ENCODE assay signal across 19 cellular contexts in genomic region chr4:178271386-178271785, GRCh38.
DNase-seq lines count a peak whose midpoint lies in the region; ATAC-seq, FAIRE-seq and TF ChIP-seq lines count a peak whose summit lies in the region.
"Had no signal": no experiment of that assay in that cellular context is flagged by ENCODE, and none has a peak within 500 bp of the region (broad histone marks: within the 10 kb centered on the region; RNA-seq: fewer than 3 reads in every experiment).

No MANE protein-coding gene starts in this region.

- no peak for TF ChIP-seq CTCF in H9 (conservative IDR thresholded peaks at IDR 0.05)
- no peak for TF ChIP-seq CTCF in HepG2 (CRISPR knock-in tag; IDR thresholded peaks at IDR 0.05)

- no peak overlapping the region for H2AFZ ChIP-seq in H9 (ENCODE audit: low read length)
- no peak overlapping the region for H2AFZ ChIP-seq in HepG2 (ENCODE audit: low read length)

- H2BK5ac ChIP-seq in H9 (ENCODE audit: insufficient read length, low read length): no peak overlapping the region

- H4K5ac ChIP-seq in H9 (ENCODE audit: insufficient read length, low read depth, low read length): no peak overlapping the region

- no peak overlapping the region for H4K91ac ChIP-seq in H9 (ENCODE audit: insufficient read length, low read depth, low read length)

- CTCF ChIA-PET in HepG2 (lab: Yijun Ruan, JAX; ENCODE audit: low intra/inter-chr PET ratio, low total read pairs): no interaction called here
- CTCF ChIA-PET in activated CD4-positive, alpha-beta memory T cell treated with anti-CD3 and anti-CD28 coated beads, Interleukin-2, amount 10 ng/mL, durations not matched to agents 7 days and 5 days (lab: Charles Lee): no interaction called here

- no peak overlapping the region for H3K23ac ChIP-seq in H9 (ENCODE audit: insufficient read length, low read depth, low read length)

- no peaks in the 10 kb centered on the region for H3K23me2 ChIP-seq in H9 (ENCODE audit: insufficient read length, low read depth, low read length, poor library complexity, severe bottlenecking)

- H3K56ac ChIP-seq in H9 (ENCODE audit: insufficient read length, low read depth, low read length): no peak overlapping the region

- H2BK20ac ChIP-seq in H9 (ENCODE audit: low read depth, low read length, poor library complexity, severe bottlenecking): no peak overlapping the region

- no peak overlapping the region for H3K4me3 Mint-ChIP-seq in H9
- no peak overlapping the region for H3K4me3 Mint-ChIP-seq in activated CD4-positive, alpha-beta memory T cell treated with anti-CD3 and anti-CD28 coated beads, Interleukin-2, amount 10 ng/mL, durations not matched to agents 7 days and 5 days
- H3K4me3 Mint-ChIP-seq: CD4-positive, CD25-positive, alpha-beta regulatory T cell; CD8-positive, alpha-beta memory T cell had no signal

- no peak overlapping the region for H3K14ac ChIP-seq in H9 (ENCODE audit: insufficient read depth, low read length)

- no peak overlapping the region for H3T11ph ChIP-seq in H9 (ENCODE audit: low read length)

- no peak for ATAC-seq in HepG2

- POLR2A ChIA-PET in HepG2 (lab: Yijun Ruan, JAX): no interaction called here
- POLR2A ChIA-PET in activated CD4-positive, alpha-beta memory T cell treated with anti-CD3 and anti-CD28 coated beads, Interleukin-2, amount 10 ng/mL, durations not matched to agents 7 days and 5 days (lab: Charles Lee): no interaction called here

- H3K4me2 ChIP-seq in H9 (ENCODE audit: insufficient read depth, insufficient read length, low read length): no peak overlapping the region
- H3K4me2 ChIP-seq in HepG2 (ENCODE audit: low read depth, low read length): no peak overlapping the region

- no TSS peak for BruUV-seq in HepG2 (replicated peaks; lab: Mats Ljungman, UMichigan)

- peak overlapping the region in 2 of 3 experiments; percentile 36 to 48; a peak in 3 of 7 replicates for H3K27ac Mint-ChIP-seq in H9
- H3K27ac Mint-ChIP-seq in activated CD4-positive, alpha-beta memory T cell treated with anti-CD3 and anti-CD28 coated beads, Interleukin-2, amount 10 ng/mL, durations not matched to agents 7 days and 5 days: no peak overlapping the region
- H3K27ac Mint-ChIP-seq: CD4-positive, CD25-positive, alpha-beta regulatory T cell; CD8-positive, alpha-beta memory T cell had no signal

- no peak overlapping the region for H2BK12ac ChIP-seq in H9 (ENCODE audit: insufficient read length, low read depth, low read length)

- no peaks in the 10 kb centered on the region for H3K27me3 ChIP-seq in H9 (ENCODE audit: insufficient read depth, low read length)
- no peaks in the 10 kb centered on the region for H3K27me3 ChIP-seq in HepG2 (ENCODE audit: control insufficient read depth in 1 of 2, insufficient read depth in 2 of 2, low read length in 2 of 2)
- H3K27me3 ChIP-seq: BE2C had no signal

- H3K27me3 Mint-ChIP-seq in H9 (ENCODE audit: low read depth): no peaks in the 10 kb centered on the region
- no peaks in the 10 kb centered on the region for H3K27me3 Mint-ChIP-seq in activated CD4-positive, alpha-beta memory T cell treated with anti-CD3 and anti-CD28 coated beads, Interleukin-2, amount 10 ng/mL, durations not matched to agents 7 days and 5 days
- H3K27me3 Mint-ChIP-seq: CD4-positive, CD25-positive, alpha-beta regulatory T cell had no signal

- H4K8ac ChIP-seq in H9 (replicated peaks; ENCODE audit: insufficient read length, low read depth, low read length): no peak overlapping the region

- H3K9ac ChIP-seq in H9 (ENCODE audit: extremely low read depth, insufficient read length, low read length) (no peak overlapping the region), HepG2 (ENCODE audit: insufficient read depth, low read depth, low read length) (no peak overlapping the region)

- no peaks in the 10 kb centered on the region for H3K36me3 ChIP-seq in HepG2 (replicated peaks in 1 of 2; ENCODE audit: control insufficient read depth in 1 of 2, insufficient read depth in 2 of 2, low read length in 2 of 2)
- H3K36me3 ChIP-seq: BE2C, HAP-1 had no signal

- no peak for TF ChIP-seq EP300 in HepG2 (IDR thresholded peaks at IDR 0.05; ENCODE audit: low read depth in 2 of 2, low read length in 2 of 2)
- TF ChIP-seq EP300 in HepG2 (CRISPR knock-in tag; IDR thresholded peaks at IDR 0.05; ENCODE audit: borderline replicate concordance): no peak

- no peak for FAIRE-seq in HepG2 (lab: Jason Lieb, UNC)
- FAIRE-seq: A204.1, D721Med, H1 had no signal

- DNase-seq in ELF-1 (ENCODE audit: low read depth, low spot score): peak; percentile 71
- no peak for DNase-seq in H9
- peak; percentile 79 for DNase-seq in islet precursor cell
- no peak for DNase-seq in DMS114 treated with DMSO at 0.1 percent for 48 hours (lab: John Stamatoyannopoulos, UW; ENCODE audit: unreplicated experiment)
- no peak for DNase-seq in HepG2 (ENCODE audit: low spot score)
- no peak for DNase-seq in activated CD4-positive, alpha-beta memory T cell treated with anti-CD3 and anti-CD28 coated beads, Interleukin-2, amount 10 ng/mL, durations not matched to agents 7 days and 5 days
- DNase-seq: ACHN; BE2C; C1 segment of cervical spinal cord; CD4-positive, CD25-positive, alpha-beta regulatory T cell; CD8-positive, alpha-beta memory T cell; COR-L47; DMS153; DMS79; GF-D8 had no signal

- H4K20me1 ChIP-seq in H9 (ENCODE audit: control insufficient read depth, insufficient read depth, insufficient read length) (no peaks in the 10 kb centered on the region), HepG2 (ENCODE audit: insufficient read depth, low read length) (no peaks in the 10 kb centered on the region)

- H3K4me1 ChIP-seq in H9 (ENCODE audit: insufficient read depth, low read length): no peaks in the 10 kb centered on the region
- no peaks in the 10 kb centered on the region for H3K4me1 ChIP-seq in HepG2 (ENCODE audit: insufficient read depth, low read length)
- H3K4me1 ChIP-seq: BE2C, HAP-1 had no signal

- no peak overlapping the region for H2AK5ac ChIP-seq in H9 (ENCODE audit: insufficient read length, low read length)

- H3K4ac ChIP-seq in H9 (ENCODE audit: low read depth, low read length): no peak overlapping the region

- no peak overlapping the region for H2BK120ac ChIP-seq in H9 (ENCODE audit: low read depth, low read length, poor library complexity, severe bottlenecking)

- peaks cover 5% of the 10 kb centered on the region in 2 experiments; a peak in 2 of 5 replicates for H3K9me3 Mint-ChIP-seq in H9
- H3K9me3 Mint-ChIP-seq in activated CD4-positive, alpha-beta memory T cell treated with anti-CD3 and anti-CD28 coated beads, Interleukin-2, amount 10 ng/mL, durations not matched to agents 7 days and 5 days: peaks cover 4% of the 10 kb centered on the region

- no peak for TF ChIP-seq RAD21 in HepG2 (CRISPR knock-in tag; IDR thresholded peaks at IDR 0.05)

- peaks cover 1 to 20% (median 9%) of the 10 kb centered on the region in 3 experiments; a peak in 6 of 7 replicates for H3K36me3 Mint-ChIP-seq in H9 (ENCODE audit: insufficient read depth in 1 of 3, low read depth in 3 of 3)
- H3K36me3 Mint-ChIP-seq in activated CD4-positive, alpha-beta memory T cell treated with anti-CD3 and anti-CD28 coated beads, Interleukin-2, amount 10 ng/mL, durations not matched to agents 7 days and 5 days (ENCODE audit: low read depth): no peaks in the 10 kb centered on the region
- H3K36me3 Mint-ChIP-seq: CD4-positive, CD25-positive, alpha-beta regulatory T cell; CD8-positive, alpha-beta memory T cell had no signal

- H3K9me3 ChIP-seq in H9 (ENCODE audit: control insufficient read depth, low read depth, low read length): no peaks in the 10 kb centered on the region
- H3K9me3 ChIP-seq in HepG2 (ENCODE audit: low read length): peaks cover 33% of the 10 kb centered on the region
- H3K9me3 ChIP-seq: BE2C, HAP-1 had no signal

- no peaks in the 10 kb centered on the region for H3K79me1 ChIP-seq in H9 (ENCODE audit: insufficient read depth, low read depth, low read length, poor library complexity, severe bottlenecking)

- H3K4me3 ChIP-seq in HepG2 (replicated peaks in 1 of 3; ENCODE audit: insufficient read depth in 1 of 3, low read depth in 2 of 3, low read length in 3 of 3): no peak overlapping the region
- H3K4me3 ChIP-seq: HAP-1 had no signal

- peaks cover 0 to 11% of the 10 kb centered on the region in 2 experiments; a peak in 3 of 4 replicates for H3K4me1 Mint-ChIP-seq in H9
- H3K4me1 Mint-ChIP-seq in activated CD4-positive, alpha-beta memory T cell treated with anti-CD3 and anti-CD28 coated beads, Interleukin-2, amount 10 ng/mL, durations not matched to agents 7 days and 5 days: no peaks in the 10 kb centered on the region
- H3K4me1 Mint-ChIP-seq: CD4-positive, CD25-positive, alpha-beta regulatory T cell; CD8-positive, alpha-beta memory T cell had no signal

- no peak overlapping the region for H3K18ac ChIP-seq in H9 (ENCODE audit: insufficient read length, low read depth, low read length)

- WGBS in H9 (ENCODE audit: extremely low coverage, insufficient read length, low lambda C conversion rate): no CpG with 5 or more reads among the region's 6 CpGs
- WGBS in HepG2 (ENCODE audit: low lambda C conversion rate): 31% methylated on average over 6 of the region's 6 CpGs

- no peak overlapping the region for H2BK15ac ChIP-seq in H9 (ENCODE audit: low read depth, low read length)

- H3K79me2 ChIP-seq in H9 (ENCODE audit: insufficient read depth, low read length) (no peaks in the 10 kb centered on the region), HepG2 (ENCODE audit: insufficient read depth, low read length) (no peaks in the 10 kb centered on the region)

- TF ChIP-seq POLR2A in HepG2 (IDR thresholded peaks at IDR 0.05; ENCODE audit: insufficient read depth in 1 of 2, low read depth in 2 of 2, low read length in 2 of 2): no peak

- in situ Hi-C loops in HepG2 (cut with HindIII; ENCODE audit: extremely low pct_ligation_motif_present, low pct_unique_long_range_greater_than_20kb): no loop called here

- intact Hi-C loops in HepG2 (cut with micrococcal nuclease; ENCODE audit: unreplicated experiment): no loop called here

- no peak overlapping the region for H3K27ac ChIP-seq in H9 (ENCODE audit: insufficient read length, low read depth, low read length)
- H3K27ac ChIP-seq in HepG2 (ENCODE audit: extremely low read length, insufficient read depth, low read length): no peak overlapping the region

TF ChIP-seq in HepG2, 621 proteins besides CTCF, POLR2A, EP300 and RAD21 (continues in another document):
- TF ChIP-seq ZNF724P (CRISPR knock-in tag; IDR thresholded peaks at IDR 0.05; ENCODE audit: borderline replicate concordance) (no peak), ZNF143 (CRISPR knock-in tag; IDR thresholded peaks at IDR 0.05) (no peak), TARDBP (CRISPR knock-in tag; IDR thresholded peaks at IDR 0.05) (no peak), MYPOP (CRISPR knock-in tag; IDR thresholded peaks at IDR 0.05) (no peak), ZFP36 (IDR thresholded peaks at IDR 0.05; ENCODE audit: borderline replicate concordance, low read depth, low read length, partially characterized antibody) (no peak)

Comparison
In these comparisons a context has a peak if more than half of its experiments do, and no peak if none do; other contexts are left out.
1. DNase-seq: peak in ELF-1 (single experiment) and islet precursor cell (single experiment); none in H9 (single experiment), DMS114 treated with DMSO at 0.1 percent for 48 hours (single experiment), HepG2 (single experiment) and activated CD4-positive, alpha-beta memory T cell treated with anti-CD3 and anti-CD28 coated beads, Interleukin-2, amount 10 ng/mL, durations not matched to agents 7 days and 5 days (single experiment).